34 cellular contexts compared by ENCODE assay signal in genomic region chr17:9906616-9907015, GRCh38. TPM values are rescaled to one million over a fixed set of nuclear protein-coding genes. Genes with fewer than 3 reads are reported as not detected.
"Had no signal": no experiment of that assay in that cellular context is flagged by ENCODE, and none has a peak within 500 bp of the region (broad histone marks: within the 10 kb centered on the region; RNA-seq: fewer than 3 reads in every experiment).

No MANE protein-coding gene starts in this region.

- H3K36me3 Mint-ChIP-seq: activated naive CD4-positive, alpha-beta T cell treated with anti-CD3 and anti-CD28 coated beads, Interleukin-2, amount 10 ng/mL, durations not matched to agents 7 days and 5 days; activated naive CD8-positive, alpha-beta T cell; brain; T-cell had no signal

- H3K4me1 ChIP-seq: ascending aorta, breast epithelium, colonic mucosa, heart right ventricle had no signal

- H3K27me3 ChIP-seq: ascending aorta, breast epithelium, cardiac muscle cell, colonic mucosa, esophagus squamous epithelium had no signal

- H3K4me3 ChIP-seq: ascending aorta, breast epithelium, cardiac muscle cell, colonic mucosa, esophagus squamous epithelium, gastroesophageal sphincter, heart right ventricle had no signal

- H3K27ac Mint-ChIP-seq: activated B cell treated with CpG ODN at 0.5 μM for 24 hours; activated CD8-positive, alpha-beta T cell treated with anti-CD3 and anti-CD28 coated beads for 36 hours; activated naive CD4-positive, alpha-beta T cell treated with anti-CD3 and anti-CD28 coated beads, Interleukin-2, amount 10 ng/mL, durations not matched to agents 7 days and 5 days; activated naive CD8-positive, alpha-beta T cell; activated T-helper 17 cell treated with anti-CD3 and anti-CD28 coated beads, Interleukin-2, amount 50 U/mL, for 72 hours; brain; T-cell; T-helper 1 cell treated with Interleukin-12 subunit alpha and Interleukin-12 subunit beta and Interleukin-4 antibody, amounts not matched to agents 30 μg/mL and 1 μg/mL, for 36 hours had no signal

- H3K27me3 Mint-ChIP-seq: activated naive CD4-positive, alpha-beta T cell treated with anti-CD3 and anti-CD28 coated beads, Interleukin-2, amount 10 ng/mL, durations not matched to agents 7 days and 5 days had no signal

- FAIRE-seq: endometrium, endothelial cell of umbilical vein had no signal

- H3K36me3 ChIP-seq: ascending aorta, breast epithelium, cardiac muscle cell, colonic mucosa, esophagus squamous epithelium, gastroesophageal sphincter, heart right ventricle had no signal

- DNase-seq: activated B cell treated with CpG ODN at 0.5 μM for 24 hours; activated CD4-positive, alpha-beta T cell treated with anti-CD3 and anti-CD28 coated beads, Interleukin-2, amount 50 U/mL, for 1 hour; activated CD8-positive, alpha-beta memory T cell treated with anti-CD3 and anti-CD28 coated beads for 24 hours; activated gamma-delta T cell; activated naive CD4-positive, alpha-beta T cell; activated naive CD4-positive, alpha-beta T cell treated with anti-CD3 and anti-CD28 coated beads, Interleukin-2, amount 10 ng/mL, durations not matched to agents 7 days and 5 days; activated T-cell treated with anti-CD3 and anti-CD28 coated beads, Interleukin-2, amount 50 U/mL, for 4 hours; central memory CD4-positive, alpha-beta T cell; cerebellar nuclear complex; colonic mucosa; effector CD8-positive, alpha-beta T cell; esophagus squamous epithelium; T-cell; T-helper 9 cell had no signal

- H3K27ac ChIP-seq: ascending aorta, breast epithelium, cardiac muscle cell, colonic mucosa, epithelial cell of prostate, esophagus squamous epithelium, gastroesophageal sphincter, heart right ventricle, VCaP had no signal

- ATAC-seq: activated CD4-positive, CD25-positive, alpha-beta regulatory T cell treated with anti-CD3 and anti-CD28 coated beads, Interleukin-2, amount 50 U/mL, for 24 hours; activated T-helper 17 cell treated with anti-CD3 and anti-CD28 coated beads, Interleukin-2, amount 50 U/mL, for 72 hours; gastroesophageal sphincter; T-cell had no signal

- H3K9me3 ChIP-seq: ascending aorta, breast epithelium, colonic mucosa, esophagus squamous epithelium, gastroesophageal sphincter, heart right ventricle had no signal

- H3K4me1 Mint-ChIP-seq: activated B cell treated with CpG ODN at 0.5 μM for 24 hours; activated naive CD4-positive, alpha-beta T cell treated with anti-CD3 and anti-CD28 coated beads, Interleukin-2, amount 10 ng/mL, durations not matched to agents 7 days and 5 days; T-cell had no signal

- H3K4me3 Mint-ChIP-seq: activated B cell treated with CpG ODN at 0.5 μM for 24 hours; activated CD8-positive, alpha-beta T cell treated with anti-CD3 and anti-CD28 coated beads for 36 hours; activated naive CD4-positive, alpha-beta T cell treated with anti-CD3 and anti-CD28 coated beads, Interleukin-2, amount 10 ng/mL, durations not matched to agents 7 days and 5 days; activated naive CD8-positive, alpha-beta T cell; activated T-cell treated with anti-CD3 and anti-CD28 coated beads, Interleukin-2, amount 50 U/mL, for 4 hours; activated T-helper 17 cell treated with anti-CD3 and anti-CD28 coated beads, Interleukin-2, amount 50 U/mL, for 72 hours; brain; T-cell; T-helper 1 cell treated with Interleukin-12 subunit alpha and Interleukin-12 subunit beta and Interleukin-4 antibody, amounts not matched to agents 30 μg/mL and 1 μg/mL, for 36 hours had no signal

- H3K9me3 Mint-ChIP-seq: activated B cell treated with CpG ODN at 0.5 μM for 24 hours; activated CD8-positive, alpha-beta T cell treated with anti-CD3 and anti-CD28 coated beads for 36 hours; activated naive CD4-positive, alpha-beta T cell treated with anti-CD3 and anti-CD28 coated beads, Interleukin-2, amount 10 ng/mL, durations not matched to agents 7 days and 5 days; activated T-cell treated with anti-CD3 and anti-CD28 coated beads, Interleukin-2, amount 50 U/mL, for 4 hours; activated T-helper 17 cell treated with anti-CD3 and anti-CD28 coated beads, Interleukin-2, amount 50 U/mL, for 72 hours; T-cell; T-helper 1 cell treated with Interleukin-12 subunit alpha and Interleukin-12 subunit beta and Interleukin-4 antibody, amounts not matched to agents 30 μg/mL and 1 μg/mL, for 36 hours had no signal

RNA-seq across cellular contexts. Expression of gene RCVRN, which starts 1.5 kb away (rescaled TPM):
- total RNA-seq: activated CD8-positive, alpha-beta T cell treated with anti-CD3 and anti-CD28 coated beads for 36 hours; activated T-cell treated with anti-CD3 and anti-CD28 coated beads, Interleukin-2, amount 50 U/mL, for 4 hours; activated T-helper 17 cell treated with anti-CD3 and anti-CD28 coated beads, Interleukin-2, amount 50 U/mL, for 72 hours; ascending aorta; colonic mucosa; dermis microvascular lymphatic vessel endothelial cell; endothelial cell of umbilical vein; esophagus squamous epithelium; fibroblast of lung; fibroblast of villous mesenchyme; glomerular endothelial cell; T-helper 2 cell treated with Interferon-gamma antibody and Interleukin-4, amounts not matched to agents 100 ng/mL and 5 ng/mL, for 36 hours had no signal
- polyA plus RNA-seq: cardiac muscle cell, endothelial cell of umbilical vein, fibroblast of lung had no signal
